Comparison of ENCODE assay signal across 14 cellular contexts in genomic region chr10:93752761-93753160, GRCh38.
DNase-seq lines count a peak whose midpoint lies in the region; ATAC-seq, FAIRE-seq and TF ChIP-seq lines count a peak whose summit lies in the region.
"Had no signal": no experiment of that assay in that cellular context is flagged by ENCODE, and none has a peak within 500 bp of the region (broad histone marks: within the 10 kb centered on the region; RNA-seq: fewer than 3 reads in every experiment).

No MANE protein-coding gene starts in this region.

- no peak overlapping the region for H3K4me3 ChIP-seq in astrocyte of the spinal cord (ENCODE audit: low read depth, low read length)
- H3K4me3 ChIP-seq: SK-N-MC had no signal

- FAIRE-seq in HTR-8/SVneo (lab: Jason Lieb, UNC) = peak; percentile 69
- FAIRE-seq: H1 had no signal

- in situ Hi-C loops in astrocyte of the spinal cord (cut with HindIII; ENCODE audit: low sequenced_read_pairs) = no loop called here

- DNase-seq in AG20443 (ENCODE audit: low spot score) (peak; percentile 41), HTR-8/SVneo (ENCODE audit: insufficient read length, low spot score) (peak; percentile 52), astrocyte of the spinal cord (ENCODE audit: low read depth, low spot score) (peak; percentile 42), islet precursor cell (peak; percentile 79), MV-4-11 (lab: John Stamatoyannopoulos, UW) (no peak), NK-92 (lab: John Stamatoyannopoulos, UW; ENCODE audit: unreplicated experiment) (no peak)
- no peak for DNase-seq in stimulated activated naive CD8-positive, alpha-beta T cell treated with anti-CD3 and anti-CD28 coated beads, Interleukin-15, Interleukin-2, amounts not matched to agents 100 U/mL and 50 U/mL, for 24 hours
- DNase-seq: activated CD4-positive, alpha-beta T cell treated with anti-CD3 and anti-CD28 coated beads, Interleukin-2, amount 50 U/mL, for 48 hours; CD4-positive, alpha-beta memory T cell; NCI-H187; stimulated activated CD4-positive, alpha-beta T cell treated with anti-CD3 and anti-CD28 coated beads, Interleukin-1b, Interleukin-23, amount 100 ng/mL, for 48 hours had no signal

- no peak for TF ChIP-seq CTCF in astrocyte of the spinal cord (IDR thresholded peaks at IDR 0.05; ENCODE audit: low read depth, low read length)

- ATAC-seq in GM21447 (IDR thresholded peaks at IDR 0.05; ENCODE audit: unreplicated experiment) = no peak
- no peak for ATAC-seq in stimulated activated naive CD8-positive, alpha-beta T cell treated with anti-CD3 and anti-CD28 coated beads, Interleukin-15, Interleukin-2, amounts not matched to agents 100 U/mL and 50 U/mL, for 24 hours

Comparison
In these comparisons a context has a peak if more than half of its experiments do, and no peak if none do; other contexts are left out.
1. DNase-seq: peak in AG20443 (single experiment), HTR-8/SVneo (single experiment), astrocyte of the spinal cord (single experiment) and islet precursor cell (single experiment); none in MV-4-11 (single experiment), stimulated activated naive CD8-positive, alpha-beta T cell treated with anti-CD3 and anti-CD28 coated beads, Interleukin-15, Interleukin-2, amounts not matched to agents 100 U/mL and 50 U/mL, for 24 hours (single experiment) and NK-92 (single experiment).